Comparison of ENCODE assay signal across 1 cellular context in the genomic region with DNA sequence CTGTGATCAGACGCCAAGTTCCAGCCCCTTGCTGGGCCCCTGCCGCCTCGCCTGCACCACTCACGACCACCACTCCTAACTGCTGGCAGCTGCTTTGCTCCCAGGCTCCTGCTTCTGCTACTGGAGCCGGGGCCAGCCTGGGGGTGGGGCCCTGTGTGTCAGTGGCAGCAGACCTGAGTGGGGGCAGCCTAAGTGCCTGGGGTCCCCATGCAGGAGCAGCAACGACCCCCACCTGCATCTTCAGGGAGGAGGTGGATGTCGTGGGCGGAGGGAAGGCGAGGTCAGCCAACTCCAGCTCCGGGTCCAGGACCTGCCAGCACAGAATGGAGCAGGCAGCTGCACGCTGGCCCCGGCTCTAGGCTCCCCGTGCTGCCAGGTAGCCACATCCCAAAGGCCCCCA.
TF ChIP-seq lines count a peak whose summit lies in the region.

No MANE protein-coding gene starts in this region.

TF ChIP-seq in HEK293, 187 proteins besides CTCF, POLR2A, EP300 and RAD21:
- TF ChIP-seq ZNF623 (tag by site-specific recombination; IDR thresholded peaks at IDR 0.05) (no peak), YY1 (tag by site-specific recombination; IDR thresholded peaks at IDR 0.05) (no peak), ZNF223 (tag by site-specific recombination; IDR thresholded peaks at IDR 0.05) (no peak), ZNF843 (tag by site-specific recombination; IDR thresholded peaks at IDR 0.05) (no peak), GLIS2 (tag by site-specific recombination; IDR thresholded peaks at IDR 0.05) (0 out of 2 replicates have a peak, but pooled peaks have one; percentile 23), ZNF214 (tag by site-specific recombination; IDR thresholded peaks at IDR 0.05; ENCODE audit: borderline replicate concordance) (no peak), ZNF585B (tag by site-specific recombination; IDR thresholded peaks at IDR 0.05) (no peak), KLF10 (tag by site-specific recombination; IDR thresholded peaks at IDR 0.05) (no peak), OSR2 (tag by site-specific recombination; IDR thresholded peaks at IDR 0.05) (peak; percentile 36; the same call in 1 of the 2 replicates), ZNF48 (tag by site-specific recombination; IDR thresholded peaks at IDR 0.05) (no peak), GLI2 (tag by site-specific recombination; IDR thresholded peaks at IDR 0.05; ENCODE audit: borderline replicate concordance, low read depth) (no peak), ZNF138 (tag by site-specific recombination; IDR thresholded peaks at IDR 0.05; ENCODE audit: borderline replicate concordance) (no peak), ZNF169 (tag by site-specific recombination; IDR thresholded peaks at IDR 0.05) (no peak), PRDM1 (tag by site-specific recombination; IDR thresholded peaks at IDR 0.05) (no peak), OVOL3 (tag by site-specific recombination; IDR thresholded peaks at IDR 0.05) (no peak), BCL11A (tag by site-specific recombination; IDR thresholded peaks at IDR 0.05; ENCODE audit: low read depth) (no peak), ZNF624 (tag by site-specific recombination; IDR thresholded peaks at IDR 0.05) (no peak), ZFHX2 (tag by site-specific recombination; conservative IDR thresholded peaks at IDR 0.05) (peak; percentile 57), ZBTB17 (tag by site-specific recombination; IDR thresholded peaks at IDR 0.05) (no peak), ZNF248 (tag by site-specific recombination; IDR thresholded peaks at IDR 0.05) (no peak), ZNF571 (tag by site-specific recombination; IDR thresholded peaks at IDR 0.05) (no peak), EGR2 (tag by site-specific recombination; IDR thresholded peaks at IDR 0.05; ENCODE audit: low read depth) (peak; percentile 53; the same call in 1 of the 2 replicates), ZNF610 (tag by site-specific recombination; IDR thresholded peaks at IDR 0.05; ENCODE audit: borderline replicate concordance) (no peak), ZFP69B (tag by site-specific recombination; IDR thresholded peaks at IDR 0.05) (no peak), ZNF366 (tag by site-specific recombination; conservative IDR thresholded peaks at IDR 0.05) (no peak), ZNF558 (tag by site-specific recombination; IDR thresholded peaks at IDR 0.05) (no peak)
- TF ChIP-seq, protein P1, sequence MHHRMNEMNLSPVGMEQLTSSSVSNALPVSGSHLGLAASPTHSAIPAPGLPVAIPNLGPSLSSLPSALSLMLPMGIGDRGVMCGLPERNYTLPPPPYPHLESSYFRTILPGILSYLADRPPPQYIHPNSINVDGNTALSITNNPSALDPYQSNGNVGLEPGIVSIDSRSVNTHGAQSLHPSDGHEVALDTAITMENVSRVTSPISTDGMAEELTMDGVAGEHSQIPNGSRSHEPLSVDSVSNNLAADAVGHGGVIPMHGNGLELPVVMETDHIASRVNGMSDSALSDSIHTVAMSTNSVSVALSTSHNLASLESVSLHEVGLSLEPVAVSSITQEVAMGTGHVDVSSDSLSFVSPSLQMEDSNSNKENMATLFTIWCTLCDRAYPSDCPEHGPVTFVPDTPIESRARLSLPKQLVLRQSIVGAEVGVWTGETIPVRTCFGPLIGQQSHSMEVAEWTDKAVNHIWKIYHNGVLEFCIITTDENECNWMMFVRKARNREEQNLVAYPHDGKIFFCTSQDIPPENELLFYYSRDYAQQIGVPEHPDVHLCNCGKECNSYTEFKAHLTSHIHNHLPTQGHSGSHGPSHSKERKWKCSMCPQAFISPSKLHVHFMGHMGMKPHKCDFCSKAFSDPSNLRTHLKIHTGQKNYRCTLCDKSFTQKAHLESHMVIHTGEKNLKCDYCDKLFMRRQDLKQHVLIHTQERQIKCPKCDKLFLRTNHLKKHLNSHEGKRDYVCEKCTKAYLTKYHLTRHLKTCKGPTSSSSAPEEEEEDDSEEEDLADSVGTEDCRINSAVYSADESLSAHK (tag by site-specific recombination; IDR thresholded peaks at IDR 0.05) = no peak
- TF ChIP-seq, protein P2, sequence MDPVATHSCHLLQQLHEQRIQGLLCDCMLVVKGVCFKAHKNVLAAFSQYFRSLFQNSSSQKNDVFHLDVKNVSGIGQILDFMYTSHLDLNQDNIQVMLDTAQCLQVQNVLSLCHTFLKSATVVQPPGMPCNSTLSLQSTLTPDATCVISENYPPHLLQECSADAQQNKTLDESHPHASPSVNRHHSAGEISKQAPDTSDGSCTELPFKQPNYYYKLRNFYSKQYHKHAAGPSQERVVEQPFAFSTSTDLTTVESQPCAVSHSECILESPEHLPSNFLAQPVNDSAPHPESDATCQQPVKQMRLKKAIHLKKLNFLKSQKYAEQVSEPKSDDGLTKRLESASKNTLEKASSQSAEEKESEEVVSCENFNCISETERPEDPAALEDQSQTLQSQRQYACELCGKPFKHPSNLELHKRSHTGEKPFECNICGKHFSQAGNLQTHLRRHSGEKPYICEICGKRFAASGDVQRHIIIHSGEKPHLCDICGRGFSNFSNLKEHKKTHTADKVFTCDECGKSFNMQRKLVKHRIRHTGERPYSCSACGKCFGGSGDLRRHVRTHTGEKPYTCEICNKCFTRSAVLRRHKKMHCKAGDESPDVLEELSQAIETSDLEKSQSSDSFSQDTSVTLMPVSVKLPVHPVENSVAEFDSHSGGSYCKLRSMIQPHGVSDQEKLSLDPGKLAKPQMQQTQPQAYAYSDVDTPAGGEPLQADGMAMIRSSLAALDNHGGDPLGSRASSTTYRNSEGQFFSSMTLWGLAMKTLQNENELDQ (tag by site-specific recombination; IDR thresholded peaks at IDR 0.05; ENCODE audit: low read depth) = no peak
- TF ChIP-seq, protein P3, sequence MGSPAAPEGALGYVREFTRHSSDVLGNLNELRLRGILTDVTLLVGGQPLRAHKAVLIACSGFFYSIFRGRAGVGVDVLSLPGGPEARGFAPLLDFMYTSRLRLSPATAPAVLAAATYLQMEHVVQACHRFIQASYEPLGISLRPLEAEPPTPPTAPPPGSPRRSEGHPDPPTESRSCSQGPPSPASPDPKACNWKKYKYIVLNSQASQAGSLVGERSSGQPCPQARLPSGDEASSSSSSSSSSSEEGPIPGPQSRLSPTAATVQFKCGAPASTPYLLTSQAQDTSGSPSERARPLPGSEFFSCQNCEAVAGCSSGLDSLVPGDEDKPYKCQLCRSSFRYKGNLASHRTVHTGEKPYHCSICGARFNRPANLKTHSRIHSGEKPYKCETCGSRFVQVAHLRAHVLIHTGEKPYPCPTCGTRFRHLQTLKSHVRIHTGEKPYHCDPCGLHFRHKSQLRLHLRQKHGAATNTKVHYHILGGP (tag by site-specific recombination; IDR thresholded peaks at IDR 0.05) = no peak
- TF ChIP-seq, protein P4, sequence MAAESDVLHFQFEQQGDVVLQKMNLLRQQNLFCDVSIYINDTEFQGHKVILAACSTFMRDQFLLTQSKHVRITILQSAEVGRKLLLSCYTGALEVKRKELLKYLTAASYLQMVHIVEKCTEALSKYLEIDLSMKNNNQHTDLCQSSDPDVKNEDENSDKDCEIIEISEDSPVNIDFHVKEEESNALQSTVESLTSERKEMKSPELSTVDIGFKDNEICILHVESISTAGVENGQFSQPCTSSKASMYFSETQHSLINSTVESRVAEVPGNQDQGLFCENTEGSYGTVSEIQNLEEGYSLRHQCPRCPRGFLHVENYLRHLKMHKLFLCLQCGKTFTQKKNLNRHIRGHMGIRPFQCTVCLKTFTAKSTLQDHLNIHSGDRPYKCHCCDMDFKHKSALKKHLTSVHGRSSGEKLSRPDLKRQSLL (tag by site-specific recombination; IDR thresholded peaks at IDR 0.05) = no peak
